In the genomic region with DNA sequence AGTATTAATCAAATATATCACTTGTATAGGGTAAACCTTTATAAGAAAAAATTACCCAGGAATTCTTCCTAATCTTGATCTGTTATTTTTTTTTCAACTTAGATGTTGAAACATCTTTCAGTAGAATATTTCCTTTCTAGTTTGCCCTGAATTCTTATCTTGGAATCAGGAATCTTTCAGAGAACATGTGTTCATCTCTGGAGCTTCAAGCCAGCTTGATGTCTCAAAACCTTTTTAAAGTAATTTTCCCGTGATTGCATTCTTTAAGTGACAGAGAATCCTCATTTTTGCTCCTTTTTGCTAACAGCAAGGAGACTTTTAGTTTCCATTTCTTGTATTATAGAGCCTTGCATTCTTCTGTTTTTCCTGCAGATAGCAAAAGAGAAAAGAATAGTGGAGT, we compare ENCODE assay signal across 29 cellular contexts.
"Had no signal": no experiment of that assay in that cellular context is flagged by ENCODE, and none has a peak within 500 bp of the region (broad histone marks: within the 10 kb centered on the region; RNA-seq: fewer than 3 reads in every experiment).

No MANE protein-coding gene starts in this region.

- H3K9me3 ChIP-seq: body of pancreas, gastroesophageal sphincter, mucosa of descending colon, pancreas, psoas muscle, sigmoid colon, stomach, thyroid gland, upper lobe of right lung had no signal

- H3K36me3 Mint-ChIP-seq: activated CD8-positive, alpha-beta memory T cell treated with anti-CD3 and anti-CD28 coated beads, Interleukin-2, amount 10 ng/mL, durations not matched to agents 7 days and 5 days; activated naive CD4-positive, alpha-beta T cell treated with anti-CD3 and anti-CD28 coated beads, Interleukin-2, amount 50 U/mL, for 72 hours; stimulated activated naive B cell treated with anti-CD40 and anti-IgM and Interleukin-4, amounts not matched to agents 10 μg/mL and 1 μg/mL and 100 μg/mL, for 72 hours had no signal

- H3K27ac Mint-ChIP-seq: activated CD4-positive, alpha-beta T cell treated with anti-CD3 and anti-CD28 coated beads, Interleukin-2, amount 10 ng/mL, durations not matched to agents 7 days and 5 days; activated CD8-positive, alpha-beta memory T cell treated with anti-CD3 and anti-CD28 coated beads, Interleukin-2, amount 10 ng/mL, durations not matched to agents 7 days and 5 days; activated CD8-positive, alpha-beta T cell treated with anti-CD3 and anti-CD28 coated beads for 36 hours; activated naive CD4-positive, alpha-beta T cell treated with anti-CD3 and anti-CD28 coated beads, Interleukin-2, amount 50 U/mL, for 72 hours; activated T-cell treated with anti-CD3 and anti-CD28 coated beads, Interleukin-2, amount 50 U/mL, for 72 hours; effector memory CD8-positive, alpha-beta T cell; nephron progenitor cell; stimulated activated naive B cell treated with anti-CD40 and anti-IgM and Interleukin-4, amounts not matched to agents 10 μg/mL and 1 μg/mL and 100 μg/mL, for 72 hours; WTC11 had no signal

- H3K27me3 ChIP-seq: body of pancreas, gastroesophageal sphincter, pancreas, sigmoid colon, stomach, thyroid gland, upper lobe of right lung had no signal

- H3K4me1 ChIP-seq: body of pancreas, pancreas, psoas muscle, sigmoid colon, stomach, thyroid gland, upper lobe of right lung had no signal

- H3K9me3 Mint-ChIP-seq: activated CD4-positive, alpha-beta T cell treated with anti-CD3 and anti-CD28 coated beads, Interleukin-2, amount 10 ng/mL, durations not matched to agents 7 days and 5 days; activated CD8-positive, alpha-beta T cell treated with anti-CD3 and anti-CD28 coated beads for 36 hours; activated naive CD4-positive, alpha-beta T cell treated with anti-CD3 and anti-CD28 coated beads, Interleukin-2, amount 50 U/mL, for 72 hours; nephron progenitor cell; WTC11 had no signal

- ATAC-seq: activated CD8-positive, alpha-beta memory T cell treated with anti-CD3 and anti-CD28 coated beads, Interleukin-2, amount 10 ng/mL, durations not matched to agents 7 days and 5 days; activated CD8-positive, alpha-beta T cell treated with anti-CD3 and anti-CD28 coated beads for 36 hours; activated naive CD4-positive, alpha-beta T cell treated with anti-CD3 and anti-CD28 coated beads, Interleukin-2, amount 50 U/mL, for 72 hours; activated T-cell treated with anti-CD3 and anti-CD28 coated beads, Interleukin-2, amount 50 U/mL, for 72 hours; body of pancreas; effector memory CD8-positive, alpha-beta T cell; mucosa of descending colon; pancreas; psoas muscle; stimulated activated naive B cell treated with anti-CD40 and anti-IgM and Interleukin-4, amounts not matched to agents 10 μg/mL and 1 μg/mL and 100 μg/mL, for 72 hours; upper lobe of right lung; WTC11 had no signal

- DNase-seq: activated CD4-positive, alpha-beta T cell treated with anti-CD3 and anti-CD28 coated beads for 1 hour; activated CD4-positive, alpha-beta T cell treated with anti-CD3 and anti-CD28 coated beads, Interleukin-2, amount 10 ng/mL, durations not matched to agents 7 days and 5 days; activated CD8-positive, alpha-beta memory T cell treated with anti-CD3 and anti-CD28 coated beads, Interleukin-2, amount 10 ng/mL, durations not matched to agents 7 days and 5 days; activated CD8-positive, alpha-beta T cell treated with anti-CD3 and anti-CD28 coated beads for 36 hours; activated naive CD4-positive, alpha-beta T cell; activated T-cell treated with anti-CD3 and anti-CD28 coated beads for 4 hours; activated T-cell treated with anti-CD3 and anti-CD28 coated beads, Interleukin-2, amount 50 U/mL, for 72 hours; anterior cingulate cortex; body of pancreas; cerebellar nuclear complex; cortex of kidney; effector memory CD8-positive, alpha-beta T cell; head of caudate nucleus; mucosa of descending colon; nephron progenitor cell; pancreas; psoas muscle; sigmoid colon; stimulated activated CD4-positive, alpha-beta T cell treated with anti-CD3 and anti-CD28 coated beads, Interleukin-15, amount 100 ng/mL, for 24 hours; stimulated activated CD4-positive, alpha-beta T cell treated with anti-CD3 and anti-CD28 coated beads, Interleukin-2, amount 100 ng/mL, for 24 hours; stimulated activated naive B cell treated with anti-CD40 and anti-IgM and Interleukin-4, amounts not matched to agents 10 μg/mL and 1 μg/mL and 100 μg/mL, for 72 hours; stomach; T-helper 2 cell; thyroid gland; upper lobe of right lung had no signal

- H3K4me3 ChIP-seq: body of pancreas, gastroesophageal sphincter, lung, mucosa of descending colon, pancreas, psoas muscle, sigmoid colon, stomach, thyroid gland, upper lobe of right lung had no signal

- H3K27me3 Mint-ChIP-seq: activated CD4-positive, alpha-beta T cell treated with anti-CD3 and anti-CD28 coated beads, Interleukin-2, amount 10 ng/mL, durations not matched to agents 7 days and 5 days; stimulated activated naive B cell treated with anti-CD40 and anti-IgM and Interleukin-4, amounts not matched to agents 10 μg/mL and 1 μg/mL and 100 μg/mL, for 72 hours had no signal

- H3K36me3 ChIP-seq: gastroesophageal sphincter, pancreas, sigmoid colon, thyroid gland, upper lobe of right lung had no signal

- H3K27ac ChIP-seq: body of pancreas, pancreas, thyroid gland, upper lobe of right lung had no signal

- H3K4me3 Mint-ChIP-seq: activated CD4-positive, alpha-beta T cell treated with anti-CD3 and anti-CD28 coated beads, Interleukin-2, amount 10 ng/mL, durations not matched to agents 7 days and 5 days; activated CD8-positive, alpha-beta memory T cell treated with anti-CD3 and anti-CD28 coated beads, Interleukin-2, amount 10 ng/mL, durations not matched to agents 7 days and 5 days; activated CD8-positive, alpha-beta T cell treated with anti-CD3 and anti-CD28 coated beads for 36 hours; activated T-cell treated with anti-CD3 and anti-CD28 coated beads, Interleukin-2, amount 50 U/mL, for 72 hours; effector memory CD8-positive, alpha-beta T cell; nephron progenitor cell; stimulated activated naive B cell treated with anti-CD40 and anti-IgM and Interleukin-4, amounts not matched to agents 10 μg/mL and 1 μg/mL and 100 μg/mL, for 72 hours; WTC11 had no signal

- H3K4me1 Mint-ChIP-seq: activated CD4-positive, alpha-beta T cell treated with anti-CD3 and anti-CD28 coated beads, Interleukin-2, amount 10 ng/mL, durations not matched to agents 7 days and 5 days; activated CD8-positive, alpha-beta memory T cell treated with anti-CD3 and anti-CD28 coated beads, Interleukin-2, amount 10 ng/mL, durations not matched to agents 7 days and 5 days; stimulated activated naive B cell treated with anti-CD40 and anti-IgM and Interleukin-4, amounts not matched to agents 10 μg/mL and 1 μg/mL and 100 μg/mL, for 72 hours; WTC11 had no signal
